ENCODE assay signal across 1 cellular context in genomic region chr3:195863121-195864061, GRCh38.
TF ChIP-seq lines count a peak whose summit lies in the region.

No MANE protein-coding gene starts in this region.

TF ChIP-seq in K562, 482 proteins besides CTCF, POLR2A, EP300 and RAD21 (continued from another document):
- TF ChIP-seq CREB3 (tag; conservative IDR thresholded peaks at IDR 0.05; ENCODE audit: low read depth) (no peak), SMARCA5 (IDR thresholded peaks at IDR 0.05) (no peak), NR2F6 (CRISPR knock-in tag; IDR thresholded peaks at IDR 0.05) (no peak), ZFP36 (IDR thresholded peaks at IDR 0.05; ENCODE audit: low read depth, low read length, partially characterized antibody) (peak; percentile 41), XRCC5 (IDR thresholded peaks at IDR 0.05; ENCODE audit: low read depth, low read length) (0 out of 2 replicates have a peak, but pooled peaks have one; percentile 57), L3MBTL2 (IDR thresholded peaks at IDR 0.05) (peak; percentile 31; the same call in 1 of the 2 replicates), MCM2 (IDR thresholded peaks at IDR 0.05; ENCODE audit: low read depth) (no peak), SP1 (CRISPR knock-in tag; IDR thresholded peaks at IDR 0.05) (peak; percentile 62), YY1 (IDR thresholded peaks at IDR 0.05; ENCODE audit: borderline replicate concordance in 1 of 3, control insufficient read depth in 1 of 3, extremely low read depth in 1 of 3, insufficient read depth in 3 of 3, insufficient read length in 1 of 3, insufficient replicate concordance in 2 of 3, low read depth in 1 of 3, low read length in 2 of 3) (peak in 2 of 3 experiments; percentile 45 to 51), RB1 (IDR thresholded peaks at IDR 0.05; ENCODE audit: low read depth) (peak; percentile 92), GATAD2A (IDR thresholded peaks at IDR 0.05) (no peak), POLR2G (IDR thresholded peaks at IDR 0.05; ENCODE audit: low read depth, low read length) (peak; percentile 30; the same call in 1 of the 2 replicates), ZNF311 (CRISPR knock-in tag; IDR thresholded peaks at IDR 0.05) (no peak)
